In the genomic region with DNA sequence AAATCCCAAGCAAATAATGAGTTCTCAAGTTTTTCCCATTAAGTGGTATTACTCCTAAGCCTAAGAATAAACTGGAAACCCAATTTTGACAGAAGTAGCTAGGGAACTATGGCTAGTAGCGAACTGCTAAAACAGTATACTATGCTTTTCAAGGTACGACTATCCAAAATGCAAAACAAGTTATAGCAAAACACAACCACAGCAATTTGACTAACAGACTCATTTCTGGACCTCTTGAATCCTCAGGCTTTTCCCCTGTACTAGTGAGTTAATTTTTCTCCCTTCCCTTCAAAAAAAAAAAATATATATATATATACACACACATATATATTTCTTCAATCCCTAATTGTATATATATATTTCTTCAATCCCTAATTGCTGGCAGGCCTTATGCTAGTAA, we compare ENCODE assay signal across 21 cellular contexts. TPM values are rescaled to one million over a fixed set of nuclear protein-coding genes. Genes with fewer than 3 reads are reported as not detected.
DNase-seq lines count a peak whose midpoint lies in the region; ATAC-seq, FAIRE-seq and TF ChIP-seq lines count a peak whose summit lies in the region.
"Had no signal": no experiment of that assay in that cellular context is flagged by ENCODE, and none has a peak within 500 bp of the region (broad histone marks: within the 10 kb centered on the region; RNA-seq: fewer than 3 reads in every experiment).

No MANE protein-coding gene starts in this region.

- H3K9me3 Mint-ChIP-seq in activated CD4-positive, alpha-beta T cell treated with anti-CD3 and anti-CD28 coated beads for 36 hours (ENCODE audit: low read depth): no peaks in the 10 kb centered on the region
- no peaks in the 10 kb centered on the region for H3K9me3 Mint-ChIP-seq in activated CD4-positive, alpha-beta T cell treated with anti-CD3 and anti-CD28 coated beads, Interleukin-2, amount 10 ng/mL, durations not matched to agents 24 days and 14 days
- peaks cover 3% of the 10 kb centered on the region for H3K9me3 Mint-ChIP-seq in astrocyte (ENCODE audit: unreplicated experiment)
- no peaks in the 10 kb centered on the region for H3K9me3 Mint-ChIP-seq in neural progenitor cell
- no peaks in the 10 kb centered on the region for H3K9me3 Mint-ChIP-seq in activated naive CD8-positive, alpha-beta T cell treated with anti-CD3 and anti-CD28 coated beads for 36 hours
- H3K9me3 Mint-ChIP-seq: GM23338 had no signal

- H3K27ac ChIP-seq in OCI-LY3 (ENCODE audit: low read length) (no peak overlapping the region), astrocyte (ENCODE audit: low read depth, low read length) (no peak overlapping the region), neural progenitor cell (no peak overlapping the region)
- H3K27ac ChIP-seq: KMS-11 had no signal

- peaks cover 39% of the 10 kb centered on the region for H3K36me3 ChIP-seq in OCI-LY3 (replicated peaks; ENCODE audit: low read depth, low read length)
- H3K36me3 ChIP-seq in astrocyte (ENCODE audit: insufficient read depth, low read length): no peaks in the 10 kb centered on the region
- no peaks in the 10 kb centered on the region for H3K36me3 ChIP-seq in neural progenitor cell

- H3K79me2 ChIP-seq in OCI-LY3 (ENCODE audit: low read length): peaks cover 91% of the 10 kb centered on the region
- H3K79me2 ChIP-seq in astrocyte (ENCODE audit: insufficient read depth, low read length): peaks cover 98% of the 10 kb centered on the region
- peaks cover 100% of the 10 kb centered on the region for H3K79me2 ChIP-seq in neural progenitor cell (ENCODE audit: low read depth)

- CTCF ChIA-PET in activated CD4-positive, alpha-beta T cell treated with anti-CD3 and anti-CD28 coated beads for 36 hours (lab: Charles Lee): interaction anchor here (1.3 to 3.8 kb wide), 2 partner anchors 10 to 87 kb away, joined by 5 to 18 read pairs; no protein-coding TSS in a partner anchor

- H3K4me1 ChIP-seq in OCI-LY3 (ENCODE audit: low read length) (peaks cover 57% of the 10 kb centered on the region), astrocyte (ENCODE audit: insufficient read depth, low read length) (peaks cover 11% of the 10 kb centered on the region), neural progenitor cell (peaks cover 48% of the 10 kb centered on the region)

- no peaks in the 10 kb centered on the region for H3K27me3 ChIP-seq in OCI-LY3 (ENCODE audit: low read depth, low read length)
- H3K27me3 ChIP-seq in astrocyte (ENCODE audit: insufficient read depth, low read length): no peaks in the 10 kb centered on the region
- no peaks in the 10 kb centered on the region for H3K27me3 ChIP-seq in neural progenitor cell

- H3K9ac ChIP-seq in OCI-LY3 (ENCODE audit: low read length) (no peak overlapping the region), astrocyte (ENCODE audit: low read length) (no peak overlapping the region), neural progenitor cell (no peak overlapping the region)
- H3K9ac ChIP-seq: KMS-11, SK-N-SH had no signal

- intact Hi-C loops in activated CD4-positive, alpha-beta T cell treated with anti-CD3 and anti-CD28 coated beads for 36 hours (cut with DNase I, micrococcal nuclease): no loop called here
- intact Hi-C loops in activated CD4-positive, alpha-beta T cell treated with anti-CD3 and anti-CD28 coated beads, Interleukin-2, amount 10 ng/mL, durations not matched to agents 24 days and 14 days (cut with micrococcal nuclease): no loop called here

- H3K9me3 ChIP-seq in OCI-LY3 (ENCODE audit: insufficient read depth, low read length): no peaks in the 10 kb centered on the region
- H3K9me3 ChIP-seq in astrocyte (ENCODE audit: insufficient read depth, low read depth, low read length): no peaks in the 10 kb centered on the region
- no peaks in the 10 kb centered on the region for H3K9me3 ChIP-seq in neural progenitor cell (ENCODE audit: low read depth)
- H3K9me3 ChIP-seq: SK-N-SH had no signal

- POLR2A ChIA-PET in activated CD4-positive, alpha-beta T cell treated with anti-CD3 and anti-CD28 coated beads for 36 hours (lab: Charles Lee): no interaction called here

- no peaks in the 10 kb centered on the region for H3K27me3 Mint-ChIP-seq in activated CD4-positive, alpha-beta T cell treated with anti-CD3 and anti-CD28 coated beads for 36 hours
- no peaks in the 10 kb centered on the region for H3K27me3 Mint-ChIP-seq in activated CD4-positive, alpha-beta T cell treated with anti-CD3 and anti-CD28 coated beads, Interleukin-2, amount 10 ng/mL, durations not matched to agents 24 days and 14 days
- H3K27me3 Mint-ChIP-seq in astrocyte (ENCODE audit: low read depth, unreplicated experiment) (no peaks in the 10 kb centered on the region), neural progenitor cell (ENCODE audit: insufficient read depth, low read depth) (no peaks in the 10 kb centered on the region)
- no peaks in the 10 kb centered on the region for H3K27me3 Mint-ChIP-seq in activated naive CD8-positive, alpha-beta T cell treated with anti-CD3 and anti-CD28 coated beads for 36 hours

- no peak overlapping the region for H3K27ac Mint-ChIP-seq in activated CD4-positive, alpha-beta T cell treated with anti-CD3 and anti-CD28 coated beads for 36 hours
- H3K27ac Mint-ChIP-seq in activated CD4-positive, alpha-beta T cell treated with anti-CD3 and anti-CD28 coated beads, Interleukin-2, amount 10 ng/mL, durations not matched to agents 24 days and 14 days: no peak overlapping the region
- H3K27ac Mint-ChIP-seq in astrocyte (ENCODE audit: unreplicated experiment) (no peak overlapping the region), neural progenitor cell (no peak overlapping the region)
- H3K27ac Mint-ChIP-seq in activated naive CD8-positive, alpha-beta T cell treated with anti-CD3 and anti-CD28 coated beads for 36 hours: no peak overlapping the region

- peak; percentile 30 for ATAC-seq in activated CD4-positive, alpha-beta T cell treated with anti-CD3 and anti-CD28 coated beads for 36 hours

- no peak for TF ChIP-seq POLR2A in erythroblast (IDR thresholded peaks at IDR 0.05; ENCODE audit: low read length)

- H4K20me1 ChIP-seq in OCI-LY3 (ENCODE audit: insufficient read depth, low read length) (peaks cover 97% of the 10 kb centered on the region), astrocyte (ENCODE audit: insufficient read depth, low read length) (peaks cover 95% of the 10 kb centered on the region), neural progenitor cell (ENCODE audit: low read depth) (peaks cover 91% of the 10 kb centered on the region)

- peaks cover 68% of the 10 kb centered on the region for H3K4me1 Mint-ChIP-seq in activated CD4-positive, alpha-beta T cell treated with anti-CD3 and anti-CD28 coated beads for 36 hours
- peaks cover 48% of the 10 kb centered on the region for H3K4me1 Mint-ChIP-seq in activated CD4-positive, alpha-beta T cell treated with anti-CD3 and anti-CD28 coated beads, Interleukin-2, amount 10 ng/mL, durations not matched to agents 24 days and 14 days
- H3K4me1 Mint-ChIP-seq in astrocyte (ENCODE audit: low read depth, unreplicated experiment) (peaks cover 26% of the 10 kb centered on the region), neural progenitor cell (peaks cover 14% of the 10 kb centered on the region)
- H3K4me1 Mint-ChIP-seq in activated naive CD8-positive, alpha-beta T cell treated with anti-CD3 and anti-CD28 coated beads for 36 hours: peaks cover 75% of the 10 kb centered on the region

- peak; percentile 45 for FAIRE-seq in astrocyte (lab: Jason Lieb, UNC)
- FAIRE-seq: D721Med, HTR-8/SVneo had no signal

- H2AFZ ChIP-seq in OCI-LY3 (ENCODE audit: low read depth, low read length): no peak overlapping the region
- no peak overlapping the region for H2AFZ ChIP-seq in astrocyte (ENCODE audit: low read depth, low read length)
- no peak overlapping the region for H2AFZ ChIP-seq in neural progenitor cell (replicated peaks)
- H2AFZ ChIP-seq: GM23338 had no signal

- H3K4me3 ChIP-seq in OCI-LY3 (ENCODE audit: low read length) (peak overlapping the region; percentile 17), astrocyte (ENCODE audit: insufficient read depth, low read depth, low read length) (no peak overlapping the region), neural progenitor cell (no peak overlapping the region)
- H3K4me3 ChIP-seq: GM23338 had no signal

- no peak overlapping the region for H3K4me3 Mint-ChIP-seq in activated CD4-positive, alpha-beta T cell treated with anti-CD3 and anti-CD28 coated beads for 36 hours
- H3K4me3 Mint-ChIP-seq in activated CD4-positive, alpha-beta T cell treated with anti-CD3 and anti-CD28 coated beads, Interleukin-2, amount 10 ng/mL, durations not matched to agents 24 days and 14 days: no peak overlapping the region
- H3K4me3 Mint-ChIP-seq in astrocyte (ENCODE audit: unreplicated experiment): no peak overlapping the region
- no peak overlapping the region for H3K4me3 Mint-ChIP-seq in neural progenitor cell
- no peak overlapping the region for H3K4me3 Mint-ChIP-seq in activated naive CD8-positive, alpha-beta T cell treated with anti-CD3 and anti-CD28 coated beads for 36 hours

- DNase-seq in activated CD4-positive, alpha-beta T cell treated with anti-CD3 and anti-CD28 coated beads for 36 hours: no peak
- DNase-seq in activated CD4-positive, alpha-beta T cell treated with anti-CD3 and anti-CD28 coated beads, Interleukin-2, amount 10 ng/mL, durations not matched to agents 24 days and 14 days: no peak
- no peak for DNase-seq in astrocyte (ENCODE audit: low read depth)
- no peak for DNase-seq in neural progenitor cell (ENCODE audit: low spot score)
- no peak for DNase-seq in erythroblast (lab: John Stamatoyannopoulos, UW)
- no peak for DNase-seq in NOMO-1 (lab: John Stamatoyannopoulos, UW; ENCODE audit: unreplicated experiment in 2 of 2)
- no peak for DNase-seq in activated naive CD8-positive, alpha-beta T cell treated with anti-CD3 and anti-CD28 coated beads for 36 hours
- DNase-seq: 8988T, DMS79, HCEC 1CT, NCI-H1105 treated with DMSO at 0.1 percent for 48 hours, NCI-H2029 treated with DMSO at 0.1 percent for 48 hours, NCI-H226, NCI-H524 treated with DMSO at 0.1 percent for 48 hours, SIG-M5, SK-N-SH had no signal

- peaks cover 22% of the 10 kb centered on the region for H3F3A ChIP-seq in neural progenitor cell (ENCODE audit: low read depth)

- TF ChIP-seq CTCF in OCI-LY3 (IDR thresholded peaks at IDR 0.05; ENCODE audit: low read depth, low read length) (no peak), astrocyte (IDR thresholded peaks at IDR 0.05; ENCODE audit: insufficient read depth, low read depth, low read length) (no peak), neural progenitor cell (IDR thresholded peaks at IDR 0.05) (no peak)

- peak overlapping the region; percentile 61 for H3K4me2 ChIP-seq in OCI-LY3 (ENCODE audit: low read length)
- H3K4me2 ChIP-seq in astrocyte (ENCODE audit: low read length): no peak overlapping the region
- H3K4me2 ChIP-seq in neural progenitor cell: peak overlapping the region; percentile 39
- H3K4me2 ChIP-seq: KMS-11, SK-N-SH had no signal

- H3K36me3 Mint-ChIP-seq in activated CD4-positive, alpha-beta T cell treated with anti-CD3 and anti-CD28 coated beads for 36 hours (ENCODE audit: low read depth): peaks cover 39% of the 10 kb centered on the region
- peaks cover 22% of the 10 kb centered on the region for H3K36me3 Mint-ChIP-seq in activated CD4-positive, alpha-beta T cell treated with anti-CD3 and anti-CD28 coated beads, Interleukin-2, amount 10 ng/mL, durations not matched to agents 24 days and 14 days (ENCODE audit: low read depth)
- H3K36me3 Mint-ChIP-seq in astrocyte (ENCODE audit: low read depth, unreplicated experiment): peaks cover 8% of the 10 kb centered on the region
- H3K36me3 Mint-ChIP-seq in neural progenitor cell: peaks cover 29% of the 10 kb centered on the region
- peaks cover 66% of the 10 kb centered on the region for H3K36me3 Mint-ChIP-seq in activated naive CD8-positive, alpha-beta T cell treated with anti-CD3 and anti-CD28 coated beads for 36 hours

RNA-seq across cellular contexts. Expression of a gene that starts 7.3 kb away (rescaled TPM):
- 10 to 100 TPM; 33.8 to 39.5 TPM for total RNA-seq in activated CD4-positive, alpha-beta T cell treated with anti-CD3 and anti-CD28 coated beads for 36 hours
- 53.3 and 54.4 TPM in 2 replicates for total RNA-seq in activated CD4-positive, alpha-beta T cell treated with anti-CD3 and anti-CD28 coated beads, Interleukin-2, amount 10 ng/mL, durations not matched to agents 24 days and 14 days
- 64.7 and 65.9 TPM in 2 replicates for total RNA-seq in astrocyte
- total RNA-seq in neural progenitor cell (ENCODE audit: low replicate concordance): 74.5 and 79.1 TPM in 2 replicates
- total RNA-seq in activated naive CD8-positive, alpha-beta T cell treated with anti-CD3 and anti-CD28 coated beads for 36 hours: 10 to 100 TPM; 55.1 to 60.8 TPM
